Comparison of ENCODE assay signal across 8 cellular contexts in the genomic region with DNA sequence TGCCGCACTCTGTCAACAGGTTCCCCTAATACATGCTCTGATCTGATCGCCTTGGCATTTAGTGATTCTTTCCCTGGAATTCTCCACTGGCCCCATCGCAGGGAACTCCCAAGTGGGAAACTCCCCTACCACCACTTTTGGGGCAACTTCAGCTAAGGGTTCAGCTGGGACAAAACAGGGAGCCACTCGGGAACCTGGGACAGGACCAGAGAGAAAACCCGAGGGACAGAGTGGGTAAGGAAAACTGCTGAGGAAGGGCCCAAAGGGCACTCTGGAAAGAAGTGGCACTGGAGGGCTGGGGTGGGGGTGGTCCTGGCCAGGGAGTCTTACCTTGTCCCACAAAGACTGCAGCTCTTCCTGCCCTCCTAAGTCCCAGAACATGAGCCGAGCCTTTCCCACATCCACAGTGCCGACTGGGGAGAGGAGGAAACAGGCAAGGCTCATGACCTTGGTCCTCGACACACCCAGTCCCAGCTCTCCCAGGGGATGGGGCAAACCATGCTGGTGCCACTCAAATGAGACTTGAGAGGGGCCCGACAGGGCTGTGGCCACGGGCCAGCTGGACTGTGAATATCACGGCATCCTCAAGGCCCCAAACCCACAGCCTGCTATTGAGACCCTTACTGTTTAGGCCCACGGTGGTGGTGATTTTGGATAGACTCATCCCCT. TPM values are rescaled to one million over a fixed set of nuclear protein-coding genes. Genes with fewer than 3 reads are reported as not detected.
DNase-seq lines count a peak whose midpoint lies in the region; ATAC-seq and TF ChIP-seq lines count a peak whose summit lies in the region.
"Had no signal": no experiment of that assay in that cellular context is flagged by ENCODE, and none has a peak within 500 bp of the region (broad histone marks: within the 10 kb centered on the region; RNA-seq: fewer than 3 reads in every experiment).

No MANE protein-coding gene starts in this region.

- TF ChIP-seq CTCF in fibroblast of pulmonary artery (IDR thresholded peaks at IDR 0.05; ENCODE audit: low read length, missing control alignments): no peak

- no peak overlapping the region for H3K27ac ChIP-seq in SJCRH30

- peak overlapping the region; percentile 91 for H3K4me2 ChIP-seq in skeletal muscle satellite cell (ENCODE audit: low read length)

- H3K9me3 ChIP-seq in SJCRH30 (replicated peaks) (no peaks in the 10 kb centered on the region), skeletal muscle satellite cell (replicated peaks; ENCODE audit: low read length) (no peaks in the 10 kb centered on the region)

- H3K27me3 ChIP-seq in SJCRH30: no peaks in the 10 kb centered on the region
- H3K27me3 ChIP-seq in skeletal muscle satellite cell (ENCODE audit: control insufficient read depth, insufficient read depth, low read length): no peaks in the 10 kb centered on the region

- H3K4me3 ChIP-seq in SJCRH30 (peak overlapping the region; percentile 80), fibroblast of pulmonary artery (replicated peaks; ENCODE audit: low read depth, low read length) (peak overlapping the region; percentile 74), skeletal muscle satellite cell (ENCODE audit: low read length) (peak overlapping the region; percentile 97)

- H3K36me3 ChIP-seq in SJCRH30 (peaks cover 36% of the 10 kb centered on the region), skeletal muscle satellite cell (ENCODE audit: insufficient read depth, low read length) (peaks cover 51% of the 10 kb centered on the region)

- ATAC-seq in HG02870 (IDR thresholded peaks at IDR 0.05; ENCODE audit: unreplicated experiment): no peak

- H3K4me1 ChIP-seq in SJCRH30 (no peaks in the 10 kb centered on the region; the same call in 1 of the 2 replicates), skeletal muscle satellite cell (ENCODE audit: control insufficient read depth, insufficient read depth, low read length) (peaks cover 22% of the 10 kb centered on the region)

- DNase-seq in GM19238 (ENCODE audit: insufficient read length, low spot score) (peak; percentile 0), SJCRH30 (no peak), fibroblast of pulmonary artery (ENCODE audit: low read depth) (no peak), anterior cingulate cortex (lab: John Stamatoyannopoulos, UW) (no peak)
- no peak for DNase-seq in effector CD4-positive, alpha-beta T cell
- DNase-seq: HCEC 1CT had no signal

- H3K9ac ChIP-seq in skeletal muscle satellite cell (ENCODE audit: low read depth, low read length): peak overlapping the region; percentile 98

RNA-seq across cellular contexts. Expression of a gene that starts 1.6 kb away (rescaled TPM):
- total RNA-seq in SJCRH30 (2014; rRNA removed; shearing (Covaris generic)): 39.3 and 44.5 TPM in 2 replicates
- total RNA-seq in skeletal muscle satellite cell (2012; rRNA removed): 21.2 and 26.1 TPM in 2 replicates

RNA-seq across cellular contexts. Expression of a gene that starts 1.7 kb away (rescaled TPM):
- total RNA-seq in SJCRH30 (2014; rRNA removed; shearing (Covaris generic)): 24.9 and 26.2 TPM in 2 replicates
- total RNA-seq in skeletal muscle satellite cell (2012; rRNA removed): 15.3 and 17.2 TPM in 2 replicates

RNA-seq across cellular contexts. Expression of a gene that starts 9.7 kb away (rescaled TPM):
- 1.3 and 1.7 TPM in 2 replicates for total RNA-seq in SJCRH30 (2014; rRNA removed; shearing (Covaris generic))
- 0.51 and 4.4 TPM in 2 replicates for total RNA-seq in skeletal muscle satellite cell (2012; rRNA removed)

RNA-seq across cellular contexts. Expression of a gene that starts 30.3 kb away (rescaled TPM):
- total RNA-seq in SJCRH30 (2014; rRNA removed; shearing (Covaris generic)): 4.5 and 10.0 TPM in 2 replicates
- 2.6 and 5.6 TPM in 2 replicates for total RNA-seq in skeletal muscle satellite cell (2012; rRNA removed)

RNA-seq across cellular contexts. Expression of a gene that starts 33.4 kb away (rescaled TPM):
- 52.8 and 64.7 TPM in 2 replicates for total RNA-seq in SJCRH30 (2014; rRNA removed; shearing (Covaris generic))
- 28.9 and 33.4 TPM in 2 replicates for total RNA-seq in skeletal muscle satellite cell (2012; rRNA removed)
